9 cellular contexts compared by ENCODE assay signal in the genomic region with DNA sequence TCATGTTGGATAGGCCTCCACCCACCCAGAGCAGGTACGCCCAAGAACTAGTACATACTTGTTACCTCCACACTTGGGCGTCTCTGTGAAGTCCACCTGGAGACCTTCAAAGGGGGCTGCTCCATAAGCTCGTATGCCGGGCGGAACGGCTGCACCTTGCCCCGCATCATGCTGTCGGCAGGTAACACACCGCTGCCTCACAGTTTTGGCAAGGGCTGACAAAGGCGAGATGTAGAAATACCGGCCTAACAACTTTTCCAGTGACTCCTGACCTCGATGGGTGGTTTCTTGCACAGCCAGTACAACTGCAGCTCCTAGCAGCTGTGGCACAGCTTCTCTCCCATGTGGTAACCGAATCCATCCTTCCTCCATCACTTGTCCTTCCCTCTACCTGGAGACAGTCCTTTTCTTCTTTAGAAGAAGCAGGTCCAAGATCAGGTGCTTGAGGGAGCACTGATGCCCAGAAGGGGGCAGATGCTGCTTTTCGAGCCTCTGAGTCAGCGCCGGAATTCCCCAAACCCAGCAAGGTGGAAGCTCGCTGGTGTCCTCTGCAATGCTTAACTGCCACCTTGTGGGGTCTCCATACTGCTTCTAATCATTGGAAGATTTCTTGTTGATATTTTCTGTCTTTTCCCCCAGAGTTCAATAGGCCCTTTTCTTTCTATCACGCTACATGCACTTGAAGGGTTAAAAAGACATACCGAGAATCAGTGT. TPM values are rescaled to one million over a fixed set of nuclear protein-coding genes. Genes with fewer than 3 reads are reported as not detected.
A peak's percentile ranks its signal among the peaks of the same experiment; 100 is the strongest.
DNase-seq lines count a peak whose midpoint lies in the region; ATAC-seq, FAIRE-seq and TF ChIP-seq lines count a peak whose summit lies in the region.
"Not testable (repeated sequence)": the region's sequence is repeated elsewhere in the genome, so short reads cannot be mapped to it uniquely, and the experiment has no call there.
"Had no signal": no experiment of that assay in that cellular context is flagged by ENCODE, and none has a peak within 500 bp of the region (broad histone marks: within the 10 kb centered on the region; RNA-seq: fewer than 3 reads in every experiment).

No MANE protein-coding gene starts in this region.

- H3K4me2 ChIP-seq in HCT116 (ENCODE audit: low read length); PC-3 (ENCODE audit: low read length): not testable (repeated sequence)

- not testable (repeated sequence) for H4K20me1 ChIP-seq in HCT116 (ENCODE audit: insufficient read depth); PC-3 (ENCODE audit: low read length)

- TF ChIP-seq POLR2A in HCT116 (IDR thresholded peaks at IDR 0.05; ENCODE audit: borderline replicate concordance, extremely low read depth, insufficient read depth, insufficient read length) = not testable (repeated sequence)

- H3K27me3 Mint-ChIP-seq in CD8-positive, alpha-beta memory T cell = peaks cover 6 to 21% of the 10 kb centered on the region in 2 donors
- H3K27me3 Mint-ChIP-seq in activated CD8-positive, alpha-beta T cell treated with anti-CD3 and anti-CD28 coated beads for 36 hours = not testable (repeated sequence)

- intact Hi-C loops in HCT116 (cut with micrococcal nuclease) = loop anchor here (1.0 kb wide), 1 partner anchor 115 kb away; no protein-coding TSS in a partner anchor
- intact Hi-C loops in PC-3 (cut with micrococcal nuclease) = loop anchor here (1.0 kb wide), 1 partner anchor 115 kb away; no protein-coding TSS in a partner anchor
- intact Hi-C loops in activated CD8-positive, alpha-beta T cell treated with anti-CD3 and anti-CD28 coated beads for 36 hours (cut with micrococcal nuclease); pancreas (cut with DNase I): not testable (repeated sequence)

- not testable (repeated sequence) for H3K9me3 Mint-ChIP-seq in CD8-positive, alpha-beta memory T cell; activated CD8-positive, alpha-beta T cell treated with anti-CD3 and anti-CD28 coated beads for 36 hours

- not testable (repeated sequence) for H3K4me1 ChIP-seq in CD8-positive, alpha-beta memory T cell (ENCODE audit: insufficient read depth, low read length); HCT116 (ENCODE audit: control insufficient read depth in 1 of 2, insufficient read depth in 2 of 2, low read length in 2 of 2); PC-3 (ENCODE audit: insufficient read depth, low read length); pancreas

- H3K27me3 ChIP-seq in CD8-positive, alpha-beta memory T cell (ENCODE audit: insufficient read depth, low read length, poor library complexity, severe bottlenecking); HCT116 (ENCODE audit: insufficient read depth, low read length); PC-3 (ENCODE audit: low read length); pancreas: not testable (repeated sequence)

- peak; percentile 64 for TF ChIP-seq RAD21 in HCT116 (IDR thresholded peaks at IDR 0.05; ENCODE audit: low read depth)

- 25 to 35% methylated on average over 18 to 19 of the region's 19 CpGs for WGBS in pancreas, 2 donors

- not testable (repeated sequence) for H3K4me3 Mint-ChIP-seq in CD8-positive, alpha-beta memory T cell; activated CD8-positive, alpha-beta T cell treated with anti-CD3 and anti-CD28 coated beads for 36 hours

- FAIRE-seq in pancreas (lab: Jason Lieb, UNC) = not testable (repeated sequence)

- not testable (repeated sequence) for H3F3A ChIP-seq in PC-3 (ENCODE audit: low read length, unreplicated experiment)

- H3K36me3 Mint-ChIP-seq in CD8-positive, alpha-beta memory T cell; activated CD8-positive, alpha-beta T cell treated with anti-CD3 and anti-CD28 coated beads for 36 hours (ENCODE audit: low read depth): not testable (repeated sequence)

- CTCF ChIA-PET in CD8-positive, alpha-beta memory T cell (lab: Charles Lee); PC-3 (lab: Charles Lee); activated CD8-positive, alpha-beta T cell treated with anti-CD3 and anti-CD28 coated beads for 36 hours (lab: Charles Lee): not testable (repeated sequence)
- CTCF ChIA-PET in HCT116 (lab: Charles Lee) = interaction anchor here (1.0 kb wide), 1 partner anchor 115 kb away, joined by 3 read pairs; no protein-coding TSS in a partner anchor

- not testable (repeated sequence) for H3K9ac ChIP-seq in HCT116 (ENCODE audit: low read length); PC-3 (ENCODE audit: low read length)

- in situ Hi-C loops in astrocyte of the spinal cord (cut with HindIII; ENCODE audit: low sequenced_read_pairs) = not testable (repeated sequence)

- RAD21 ChIA-PET in HCT116 (lab: Charles Lee; ENCODE audit: low non-redundant PET in 1 of 2, low total read pairs in 2 of 2, uncharacterized antibody in 2 of 2, unreplicated experiment in 2 of 2) = not testable (repeated sequence)

- ATAC-seq in HCT116; PC-3; activated CD8-positive, alpha-beta T cell treated with anti-CD3 and anti-CD28 coated beads for 36 hours; pancreas: not testable (repeated sequence)

- H3K4me1 Mint-ChIP-seq in CD8-positive, alpha-beta memory T cell = peaks cover 0 to 14% (median 5%) of the 10 kb centered on the region in 3 donors
- H3K4me1 Mint-ChIP-seq in activated CD8-positive, alpha-beta T cell treated with anti-CD3 and anti-CD28 coated beads for 36 hours (ENCODE audit: low read depth) = not testable (repeated sequence)

- not testable (repeated sequence) for H2AFZ ChIP-seq in HCT116 (ENCODE audit: low read depth, low read length, poor library complexity, severe bottlenecking); PC-3 (ENCODE audit: low read length)

- H3K27ac Mint-ChIP-seq in CD8-positive, alpha-beta memory T cell = peak overlapping the region in 1 of 8 donors; percentile 76
- not testable (repeated sequence) for H3K27ac Mint-ChIP-seq in activated CD8-positive, alpha-beta T cell treated with anti-CD3 and anti-CD28 coated beads for 36 hours

- POLR2A ChIA-PET in CD8-positive, alpha-beta memory T cell (lab: Charles Lee); HCT116 (lab: Charles Lee); PC-3 (lab: Charles Lee; ENCODE audit: unreplicated experiment); activated CD8-positive, alpha-beta T cell treated with anti-CD3 and anti-CD28 coated beads for 36 hours (lab: Charles Lee): not testable (repeated sequence)

- DNase-seq in CD8-positive, alpha-beta memory T cell = peak in 3 of 5 donors; percentile 4 to 70 (median 5)
- DNase-seq in HCT116 (ENCODE audit: low read depth, low spot score) = peak; percentile 48
- peak; percentile 49 for DNase-seq in PC-3
- peak; percentile 78 for DNase-seq in activated CD8-positive, alpha-beta T cell treated with anti-CD3 and anti-CD28 coated beads for 36 hours
- peak; percentile 38 for DNase-seq in astrocyte of the spinal cord (ENCODE audit: low read depth, low spot score)
- DNase-seq in glomerular visceral epithelial cell (ENCODE audit: extremely low spot score) = peak; percentile 58
- peak in 5 of 6 donors; percentile 63 to 83 (median 72) for DNase-seq in pancreas
- DNase-seq in stimulated activated CD8-positive, alpha-beta memory T cell treated with anti-CD3 and anti-CD28 coated beads, Interleukin-4, amount 100 ng/mL, for 24 hours (ENCODE audit: low read depth) = peak; percentile 40

- not testable (repeated sequence) for H3K36me3 ChIP-seq in CD8-positive, alpha-beta memory T cell (ENCODE audit: insufficient read depth, low read length); HCT116 (ENCODE audit: control insufficient read depth in 1 of 2, insufficient read depth in 2 of 2, low read length in 2 of 2); PC-3 (ENCODE audit: low read depth, low read length); pancreas

- not testable (repeated sequence) for H3K79me2 ChIP-seq in HCT116 (ENCODE audit: insufficient read depth, low read length); PC-3 (ENCODE audit: low read length)

- not testable (repeated sequence) for H3K9me3 ChIP-seq in CD8-positive, alpha-beta memory T cell (ENCODE audit: low read length); HCT116 (ENCODE audit: control insufficient read depth in 1 of 2, insufficient read depth in 1 of 2, low read depth in 1 of 2, low read length in 2 of 2); PC-3 (ENCODE audit: low read length); pancreas

- BruUV-seq in HCT116 (replicated peaks; lab: Mats Ljungman, UMichigan); PC-3 (replicated peaks; lab: Mats Ljungman, UMichigan): not testable (repeated sequence)

- H3K9me2 ChIP-seq in HCT116 (ENCODE audit: insufficient read depth); PC-3 (replicated peaks; ENCODE audit: low read length): not testable (repeated sequence)

- H3K4me3 ChIP-seq in CD8-positive, alpha-beta memory T cell (ENCODE audit: low read length); HCT116 (replicated peaks in 1 of 2; ENCODE audit: low read depth in 1 of 2, low read length in 2 of 2); PC-3 (ENCODE audit: low read length); astrocyte of the spinal cord (ENCODE audit: low read depth, low read length); pancreas: not testable (repeated sequence)

- not testable (repeated sequence) for H3K27ac ChIP-seq in CD8-positive, alpha-beta memory T cell (ENCODE audit: low read depth, low read length); HCT116 (ENCODE audit: low read depth, low read length); PC-3 (ENCODE audit: low read length)
- peak overlapping the region in 1 of 4 donors; percentile 39 for H3K27ac ChIP-seq in pancreas

- TF ChIP-seq CTCF in HCT116 (IDR thresholded peaks at IDR 0.05 in 2 of 3, conservative IDR thresholded peaks at IDR 0.05 in 1 of 3; ENCODE audit: borderline replicate concordance in 1 of 3, insufficient read depth in 1 of 3, low read depth in 2 of 3, low read length in 2 of 3) (peak; percentile 30 to 70 (median 33); a peak in 5 of 6 replicates), PC-3 (conservative IDR thresholded peaks at IDR 0.05; ENCODE audit: low read depth, low read length) (peak; percentile 28; the same call in 1 of the 2 replicates), astrocyte of the spinal cord (IDR thresholded peaks at IDR 0.05; ENCODE audit: low read depth, low read length) (peak; percentile 23), pancreas (IDR thresholded peaks at IDR 0.05) (peak in 1 of 4 donors; percentile 8)
- not testable (repeated sequence) for TF ChIP-seq CTCF in activated CD8-positive, alpha-beta T cell treated with anti-CD3 and anti-CD28 coated beads for 36 hours (IDR thresholded peaks at IDR 0.05)

RNA-seq across cellular contexts. Expression of a gene that starts 32.0 kb away (rescaled TPM):
- total RNA-seq in CD8-positive, alpha-beta memory T cell = 1 to 10 TPM in 1 of 2 experiments, under 1 TPM in 1; 0.91 to 1.2 TPM
- polyA plus RNA-seq in CD8-positive, alpha-beta memory T cell = 0.67 TPM
- total RNA-seq in HCT116 (2021; ENCODE audit: unreplicated experiment) (1.4 TPM), PC-3 (2014; rRNA removed) (1.6 TPM in 1 of 2 replicates, not detected in the other), pancreas (under 1 TPM in 1 of 6 donors, not detected in 5; 0.44 TPM)
- polyA plus RNA-seq in HCT116 (2012) = 0.45 and 1.8 TPM in 2 replicates
- under 1 TPM in 1 of 2 experiments, not detected in 1; 0.79 TPM for total RNA-seq in activated CD8-positive, alpha-beta T cell treated with anti-CD3 and anti-CD28 coated beads for 36 hours
- 1 to 10 TPM in 1 of 2 donors, not detected in 1; 1.5 TPM for polyA plus RNA-seq in pancreas
- total RNA-seq: subcutaneous adipose tissue had no signal

RNA-seq across cellular contexts. Expression of a gene that starts 37.3 kb away (rescaled TPM):
- total RNA-seq in CD8-positive, alpha-beta memory T cell = 10 to 100 TPM; 11.3 to 12.5 TPM
- 28.4 TPM for polyA plus RNA-seq in CD8-positive, alpha-beta memory T cell
- 14.5 TPM for total RNA-seq in HCT116 (2021; ENCODE audit: unreplicated experiment)
- 3.0 and 5.6 TPM in 2 replicates for polyA plus RNA-seq in HCT116 (2012)
- total RNA-seq in PC-3 (2014; rRNA removed) = 3.7 and 9.8 TPM in 2 replicates
- 10 to 100 TPM; 15.0 to 17.5 TPM for total RNA-seq in activated CD8-positive, alpha-beta T cell treated with anti-CD3 and anti-CD28 coated beads for 36 hours
- 1 to 10 TPM; 3.0 to 7.0 (median 3.5) TPM for total RNA-seq in pancreas
- polyA plus RNA-seq in pancreas = 1 to 10 TPM; 1.8 to 2.3 TPM

RNA-seq across cellular contexts. Expression of a gene that starts 52.5 kb away (rescaled TPM):
- not detected for total RNA-seq in CD8-positive, alpha-beta memory T cell
- not detected for polyA plus RNA-seq in CD8-positive, alpha-beta memory T cell
- total RNA-seq in HCT116 (2021; ENCODE audit: unreplicated experiment) = not detected
- polyA plus RNA-seq in HCT116 (2012) = 0.35 and 0.43 TPM in 2 replicates
- not detected in 2 replicates for total RNA-seq in PC-3 (2014; rRNA removed)
- under 1 TPM; 0.32 to 0.63 TPM for total RNA-seq in activated CD8-positive, alpha-beta T cell treated with anti-CD3 and anti-CD28 coated beads for 36 hours
- not detected for total RNA-seq in pancreas
- polyA plus RNA-seq in pancreas = not detected

Comparison
In these comparisons a context has a peak if more than half of its experiments do, and no peak if none do; other contexts are left out.
1. DNase-seq: peak in every context shown above with its lines; median percentile 78 in activated CD8-positive, alpha-beta T cell treated with anti-CD3 and anti-CD28 coated beads for 36 hours; 72 in pancreas; 58 in glomerular visceral epithelial cell; 49 in PC-3; 48 in HCT116; 40 in stimulated activated CD8-positive, alpha-beta memory T cell treated with anti-CD3 and anti-CD28 coated beads, Interleukin-4, amount 100 ng/mL, for 24 hours; 38 in astrocyte of the spinal cord; 5 in CD8-positive, alpha-beta memory T cell.